Comparison of ENCODE assay signal across 8 cellular contexts in the genomic region with DNA sequence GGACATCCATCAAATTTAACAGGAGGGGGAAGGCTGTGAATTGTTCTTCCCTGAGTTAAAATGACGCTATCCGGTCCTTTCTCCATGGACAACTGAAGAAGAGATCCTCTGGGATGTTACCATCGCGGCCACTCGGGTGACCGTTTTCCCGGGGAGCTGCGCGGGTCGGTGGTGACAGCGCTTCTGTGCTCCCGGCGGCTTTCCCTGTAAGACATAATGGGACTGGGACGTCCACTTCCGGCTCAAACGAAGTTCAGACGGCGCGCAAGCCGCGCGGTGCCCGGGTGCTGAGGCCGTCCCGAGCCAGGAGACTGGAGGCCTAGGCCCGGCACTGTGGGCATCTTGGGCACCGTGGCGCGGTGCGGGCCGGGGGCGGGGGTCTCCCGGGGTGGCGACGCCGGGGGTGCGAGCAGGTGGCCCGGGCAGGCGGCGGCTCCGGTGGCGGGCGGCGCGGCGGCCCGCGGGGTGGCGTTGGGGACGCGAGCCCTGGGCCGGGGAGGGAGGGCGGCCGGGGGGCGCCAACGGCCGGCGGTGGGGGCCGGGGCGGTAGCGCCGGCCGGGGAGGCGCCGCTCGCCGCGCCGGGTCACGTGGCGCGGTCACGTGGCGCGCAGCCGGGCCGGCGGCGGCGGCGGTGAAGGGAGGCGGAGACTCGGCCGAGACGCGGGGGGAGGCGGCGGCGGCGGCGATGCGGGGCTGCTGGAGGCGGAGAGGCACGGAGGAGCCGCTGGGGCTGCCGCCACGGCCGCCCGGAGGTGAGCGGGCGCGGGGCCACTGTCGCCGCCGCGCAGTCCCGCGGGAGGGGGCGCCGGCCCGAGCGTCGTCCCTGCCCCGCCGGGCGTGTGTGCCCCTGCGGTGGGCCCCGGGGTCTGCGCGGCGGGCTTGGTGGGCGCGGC.
DNase-seq lines count a peak whose midpoint lies in the region; ATAC-seq and TF ChIP-seq lines count a peak whose summit lies in the region.

No MANE protein-coding gene starts in this region.

- H3K36me3 ChIP-seq in HUES6 (ENCODE audit: control insufficient read depth, insufficient read depth, low read length) (no peaks in the 10 kb centered on the region), thyroid gland (no peaks in the 10 kb centered on the region)

- peak in 1 of 2 donors; percentile 68 for TF ChIP-seq POLR2A in thyroid gland (IDR thresholded peaks at IDR 0.05)

- H3K27ac ChIP-seq in HUES6 (ENCODE audit: low read depth, low read length) (no peak overlapping the region; the same call in 1 of the 2 replicates), thyroid gland (peak overlapping the region; percentile 80 to 86 (median 81))

- peak; percentile 71 for ATAC-seq in GM21423 (IDR thresholded peaks at IDR 0.05; ENCODE audit: unreplicated experiment)

- H3K4me1 ChIP-seq in HUES6 (ENCODE audit: control insufficient read depth, insufficient read depth, low read length) (peaks cover 9% of the 10 kb centered on the region), thyroid gland (peaks cover 3 to 15% of the 10 kb centered on the region in 2 donors)

- H3K27me3 ChIP-seq in HUES6 (ENCODE audit: control insufficient read depth, insufficient read depth, low read length) = peaks cover 9% of the 10 kb centered on the region
- no peaks in the 10 kb centered on the region for H3K27me3 ChIP-seq in thyroid gland

- intact Hi-C loops in thyroid gland (cut with DNase I) = no loop called here

- peak overlapping the region; percentile 75 for H3K9ac ChIP-seq in HUES6 (ENCODE audit: low read length)

- peak overlapping the region; percentile 75 for H3K4me3 ChIP-seq in HUES6 (ENCODE audit: low read depth, low read length)
- H3K4me3 ChIP-seq in thyroid gland (replicated peaks in 1 of 3) = peak overlapping the region; percentile 65 to 85 (median 67)

- DNase-seq in DMS 273 (lab: John Stamatoyannopoulos, UW; ENCODE audit: unreplicated experiment) (peak; percentile 90), SHP77 treated with DMSO at 0.1 percent for 48 hours (lab: John Stamatoyannopoulos, UW) (peak; percentile 34), germinal center (ENCODE audit: low spot score) (peak; percentile 88), nucleus accumbens (lab: John Stamatoyannopoulos, UW) (peak in 53 of 56 donors; percentile 12 to 82 (median 69)), thyroid gland (peak; percentile 70)
- DNase-seq in activated naive CD4-positive, alpha-beta T cell (lab: John Stamatoyannopoulos, UW) = peak; percentile 30 to 66 (median 40)

- no peak for TF ChIP-seq CTCF in thyroid gland (IDR thresholded peaks at IDR 0.05)

- H3K9me3 ChIP-seq in HUES6 (ENCODE audit: control insufficient read depth, insufficient read depth, low read depth, low read length) = no peaks in the 10 kb centered on the region; the same call in 1 of the 2 replicates
- no peaks in the 10 kb centered on the region for H3K9me3 ChIP-seq in thyroid gland

- WGBS in thyroid gland, 2 donors = 1% methylated on average over 13 to 14 of the region's 123 CpGs

Comparison
In these comparisons a context has a peak if more than half of its experiments do, and no peak if none do; other contexts are left out.
1. DNase-seq: peak in every context shown above with its lines; median percentile 90 in DMS 273; 88 in germinal center; 70 in thyroid gland; 69 in nucleus accumbens; 40 in activated naive CD4-positive, alpha-beta T cell; 34 in SHP77 treated with DMSO at 0.1 percent for 48 hours.